10 cellular contexts compared by ENCODE assay signal in genomic region chr3:146142757-146143156, GRCh38. TPM values are rescaled to one million over a fixed set of nuclear protein-coding genes. Genes with fewer than 3 reads are reported as not detected.
DNase-seq lines count a peak whose midpoint lies in the region; TF ChIP-seq lines count a peak whose summit lies in the region.
"Had no signal": no experiment of that assay in that cellular context is flagged by ENCODE, and none has a peak within 500 bp of the region (broad histone marks: within the 10 kb centered on the region; RNA-seq: fewer than 3 reads in every experiment).

No MANE protein-coding gene starts in this region.

- no peak for TF ChIP-seq CTCF in neural progenitor cell (IDR thresholded peaks at IDR 0.05)
- no peak for TF ChIP-seq CTCF in endothelial cell (IDR thresholded peaks at IDR 0.05; ENCODE audit: unreplicated experiment)
- no peak for TF ChIP-seq CTCF in endodermal cell (conservative IDR thresholded peaks at IDR 0.05)

- no peaks in the 10 kb centered on the region for H3K79me2 ChIP-seq in neural progenitor cell (ENCODE audit: low read depth)

- peaks cover 3% of the 10 kb centered on the region for H3K36me3 ChIP-seq in adipocyte (ENCODE audit: control insufficient read depth, insufficient read depth, low read length, severe bottlenecking)
- H3K36me3 ChIP-seq in neural progenitor cell = no peaks in the 10 kb centered on the region
- H3K36me3 ChIP-seq in endodermal cell (ENCODE audit: control insufficient read depth, insufficient read depth, low read length) = no peaks in the 10 kb centered on the region
- H3K36me3 ChIP-seq: BLaER1 had no signal

- no peaks in the 10 kb centered on the region for H3K4me1 Mint-ChIP-seq in neural progenitor cell
- H3K4me1 Mint-ChIP-seq in endothelial cell (ENCODE audit: unreplicated experiment) = no peaks in the 10 kb centered on the region
- H3K4me1 Mint-ChIP-seq in endodermal cell = no peaks in the 10 kb centered on the region

- no peak overlapping the region for H3K4me3 ChIP-seq in adipocyte (ENCODE audit: low read length)
- no peak overlapping the region for H3K4me3 ChIP-seq in neural progenitor cell
- H3K4me3 ChIP-seq in endodermal cell (ENCODE audit: low read length) = no peak overlapping the region
- H3K4me3 ChIP-seq: BLaER1 had no signal

- H3F3A ChIP-seq in neural progenitor cell (ENCODE audit: low read depth) = no peaks in the 10 kb centered on the region

- H2AFZ ChIP-seq in neural progenitor cell (replicated peaks) = no peak overlapping the region

- no peak overlapping the region for H3K27ac Mint-ChIP-seq in neural progenitor cell
- H3K27ac Mint-ChIP-seq in endothelial cell (ENCODE audit: unreplicated experiment) = no peak overlapping the region
- no peak overlapping the region for H3K27ac Mint-ChIP-seq in endodermal cell

- H3K36me3 Mint-ChIP-seq in neural progenitor cell (no peaks in the 10 kb centered on the region), endothelial cell (ENCODE audit: low read depth, unreplicated experiment) (no peaks in the 10 kb centered on the region), endodermal cell (ENCODE audit: low read depth) (no peaks in the 10 kb centered on the region)

- no peak overlapping the region for H3K9ac ChIP-seq in adipocyte (ENCODE audit: low read length)
- H3K9ac ChIP-seq in neural progenitor cell = no peak overlapping the region
- no peak overlapping the region for H3K9ac ChIP-seq in endodermal cell (ENCODE audit: extremely low read depth, low read length, poor library complexity, severe bottlenecking)
- H3K9ac ChIP-seq: BLaER1 had no signal

- WGBS in endodermal cell (ENCODE audit: insufficient coverage in 1 of 2, insufficient read length in 1 of 2), 2 experiments = 96 to 100% methylated on average over 2 to 3 of the region's 3 CpGs

- no peaks in the 10 kb centered on the region for H3K27me3 Mint-ChIP-seq in neural progenitor cell (ENCODE audit: insufficient read depth, low read depth)
- H3K27me3 Mint-ChIP-seq in endothelial cell (ENCODE audit: unreplicated experiment) = no peaks in the 10 kb centered on the region
- no peaks in the 10 kb centered on the region for H3K27me3 Mint-ChIP-seq in endodermal cell (ENCODE audit: insufficient read depth)

- H3K27me3 ChIP-seq in adipocyte (replicated peaks; ENCODE audit: control insufficient read depth, insufficient read depth, low read length) (no peaks in the 10 kb centered on the region), neural progenitor cell (no peaks in the 10 kb centered on the region), endodermal cell (ENCODE audit: control insufficient read depth, insufficient read depth, low read length, poor library complexity, severe bottlenecking) (no peaks in the 10 kb centered on the region)
- H3K27me3 ChIP-seq: BLaER1 had no signal

- DNase-seq in AG20443 (ENCODE audit: low spot score) (peak; percentile 40), adipocyte (ENCODE audit: low read depth) (peak; percentile 57), foreskin melanocyte (peak; percentile 38), neural progenitor cell (ENCODE audit: low spot score) (peak; percentile 33), endothelial cell (ENCODE audit: low spot score) (no peak), DMS 273 treated with DMSO at 0.1 percent for 48 hours (lab: John Stamatoyannopoulos, UW) (no peak), NCI-H82 treated with DMSO at 0.1 percent for 48 hours (lab: John Stamatoyannopoulos, UW; ENCODE audit: unreplicated experiment) (no peak), endodermal cell (no peak)
- DNase-seq: activated CD8-positive, alpha-beta memory T cell treated with anti-CD3 and anti-CD28 coated beads, Interleukin-2, amount 50 U/mL, for 4 hours had no signal

- H3K27ac ChIP-seq in neural progenitor cell = no peak overlapping the region
- no peak overlapping the region for H3K27ac ChIP-seq in endodermal cell (ENCODE audit: low read depth, low read length)
- H3K27ac ChIP-seq: BLaER1 had no signal

- no peaks in the 10 kb centered on the region for H4K20me1 ChIP-seq in neural progenitor cell (ENCODE audit: low read depth)
- H4K20me1 ChIP-seq: BLaER1 had no signal

- H3K4me1 ChIP-seq in adipocyte (ENCODE audit: control insufficient read depth, insufficient read depth, low read length) (peaks cover 49% of the 10 kb centered on the region), neural progenitor cell (no peaks in the 10 kb centered on the region), endodermal cell (ENCODE audit: control insufficient read depth, insufficient read depth, low read length) (no peaks in the 10 kb centered on the region)
- H3K4me1 ChIP-seq: BLaER1 had no signal

- H3K4me2 ChIP-seq in neural progenitor cell = no peak overlapping the region
- H3K4me2 ChIP-seq: BLaER1 had no signal

- no peak overlapping the region for H3K4me3 Mint-ChIP-seq in neural progenitor cell
- H3K4me3 Mint-ChIP-seq in endothelial cell (ENCODE audit: unreplicated experiment) = no peak overlapping the region
- no peak overlapping the region for H3K4me3 Mint-ChIP-seq in endodermal cell

- H3K9me3 Mint-ChIP-seq in neural progenitor cell = no peaks in the 10 kb centered on the region
- H3K9me3 Mint-ChIP-seq in endothelial cell (ENCODE audit: unreplicated experiment) = no peaks in the 10 kb centered on the region
- H3K9me3 Mint-ChIP-seq in endodermal cell = no peaks in the 10 kb centered on the region

- no peaks in the 10 kb centered on the region for H3K9me3 ChIP-seq in adipocyte (ENCODE audit: control insufficient read depth, low read length)
- H3K9me3 ChIP-seq in neural progenitor cell (ENCODE audit: low read depth) = no peaks in the 10 kb centered on the region
- no peaks in the 10 kb centered on the region for H3K9me3 ChIP-seq in endodermal cell (ENCODE audit: control insufficient read depth, low read length)
- H3K9me3 ChIP-seq: BLaER1 had no signal

RNA-seq across cellular contexts. Expression of gene PLOD2, which starts 18.2 kb away (rescaled TPM):
- total RNA-seq in neural progenitor cell (ENCODE audit: low replicate concordance) (8.3 and 29.2 TPM in 2 replicates), endothelial cell (ENCODE audit: unreplicated experiment) (28.0 TPM), endodermal cell (10 to 100 TPM; 37.9 to 65.5 TPM)
- polyA plus RNA-seq in endodermal cell (2013, experiment 1 of 2) = 35.4 TPM
- 40.9 TPM for polyA plus RNA-seq in endodermal cell (2013, experiment 2 of 2)

Comparison
In these comparisons a context has a peak if more than half of its experiments do, and no peak if none do; other contexts are left out.
1. DNase-seq: peak in AG20443 (single experiment), adipocyte (single experiment), foreskin melanocyte (single experiment) and neural progenitor cell (single experiment); none in endothelial cell (single experiment), DMS 273 treated with DMSO at 0.1 percent for 48 hours (single experiment), NCI-H82 treated with DMSO at 0.1 percent for 48 hours (single experiment) and endodermal cell (single experiment).